8 cellular contexts compared by ENCODE assay signal in genomic region chr4:74370912-74371311, GRCh38. TPM values are rescaled to one million over a fixed set of nuclear protein-coding genes. Genes with fewer than 3 reads are reported as not detected.
DNase-seq lines count a peak whose midpoint lies in the region; ATAC-seq and TF ChIP-seq lines count a peak whose summit lies in the region.

No MANE protein-coding gene starts in this region.

- no peak for TF ChIP-seq POLR2A in vagina (IDR thresholded peaks at IDR 0.05)

- TF ChIP-seq CTCF in choroid plexus epithelial cell (conservative IDR thresholded peaks at IDR 0.05; ENCODE audit: low read depth, low read length), result peak; percentile 95
- TF ChIP-seq CTCF in lung (IDR thresholded peaks at IDR 0.05; ENCODE audit: control extremely low read depth, extremely low read depth), result no peak
- peak in 1 of 3 experiments; percentile 11 for TF ChIP-seq CTCF in vagina (IDR thresholded peaks at IDR 0.05)

- no peak overlapping the region for H3K27ac ChIP-seq in lung (ENCODE audit: low read depth in 1 of 2, low read length in 1 of 2)
- H3K27ac ChIP-seq in vagina, result no peak overlapping the region

- intact Hi-C loops in vagina (cut with DNase I), result no loop called here

- ATAC-seq in GM19452 (IDR thresholded peaks at IDR 0.05; ENCODE audit: unreplicated experiment), result peak; percentile 49
- peak; percentile 85 for ATAC-seq in HG03354 (IDR thresholded peaks at IDR 0.05; ENCODE audit: poor library complexity, severe bottlenecking, unreplicated experiment)
- ATAC-seq in lung (ENCODE audit: insufficient read depth, low FRiP score), result no peak

- H3K9me3 ChIP-seq in lung (ENCODE audit: control insufficient read depth in 2 of 2, insufficient read depth in 1 of 2, low read length in 1 of 2), result no peaks in the 10 kb centered on the region
- no peaks in the 10 kb centered on the region for H3K9me3 ChIP-seq in vagina

- WGBS in lung, 2 donors, result 6 to 8% methylated on average over 1 of the region's 1 CpG

- H3K4me1 ChIP-seq in lung (ENCODE audit: control insufficient read depth in 2 of 2, insufficient read depth in 2 of 2, low read length in 2 of 2), result peaks cover 0 to 2% of the 10 kb centered on the region in 2 donors
- peaks cover under 1% of the 10 kb centered on the region for H3K4me1 ChIP-seq in vagina

- DNase-seq in NCI-H82 (lab: John Stamatoyannopoulos, UW), result peak; percentile 75
- DNase-seq in NCI-H82 treated with DMSO at 0.1 percent for 48 hours (lab: John Stamatoyannopoulos, UW; ENCODE audit: unreplicated experiment), result no peak
- peak; percentile 47 for DNase-seq in RPMI8226
- peak; percentile 85 for DNase-seq in choroid plexus epithelial cell (ENCODE audit: low read depth)
- DNase-seq in lung (ENCODE audit: low spot score), result peak; percentile 38
- no peak for DNase-seq in vagina (ENCODE audit: extremely low spot score in 2 of 2)

- H3K36me3 ChIP-seq in lung (ENCODE audit: control insufficient read depth in 2 of 2, insufficient read depth in 2 of 2, low read length in 2 of 2) (no peaks in the 10 kb centered on the region), vagina (no peaks in the 10 kb centered on the region)

- H3K27me3 ChIP-seq in lung (ENCODE audit: control insufficient read depth, insufficient read depth) (no peaks in the 10 kb centered on the region), vagina (no peaks in the 10 kb centered on the region)

- H3K4me3 ChIP-seq in choroid plexus epithelial cell (ENCODE audit: low read depth, low read length) (no peak overlapping the region), lung (no peak overlapping the region), vagina (no peak overlapping the region)

RNA-seq across cellular contexts. Expression of gene EREG, which starts 6.0 kb away (rescaled TPM):
- total RNA-seq in lung (under 1 TPM; 0.31 to 0.37 TPM), vagina (1.2 TPM)
- 1 to 10 TPM in 1 of 2 donors, under 1 TPM in 1; 0.14 to 4.0 TPM for polyA plus RNA-seq in lung

Comparison
In these comparisons a context has a peak if more than half of its experiments do, and no peak if none do; other contexts are left out.
1. DNase-seq: peak in NCI-H82 (single experiment), RPMI8226 (single experiment), choroid plexus epithelial cell (single experiment) and lung (single experiment); none in NCI-H82 treated with DMSO at 0.1 percent for 48 hours (single experiment) and vagina (0 of 2).